38 cellular contexts compared by ENCODE assay signal in genomic region chr2:224685120-224685519, GRCh38. TPM values are rescaled to one million over a fixed set of nuclear protein-coding genes. Genes with fewer than 3 reads are reported as not detected.
"Had no signal": no experiment of that assay in that cellular context is flagged by ENCODE, and none has a peak within 500 bp of the region (broad histone marks: within the 10 kb centered on the region; RNA-seq: fewer than 3 reads in every experiment).

No MANE protein-coding gene starts in this region.

- H3K36me3 ChIP-seq: MG63 had no signal

- H3K27ac ChIP-seq: KMS-11 had no signal

- H3K4me3 ChIP-seq: MG63 had no signal

- H3K27me3 ChIP-seq: MG63 had no signal

- H3K9me3 ChIP-seq: MG63 had no signal

- DNase-seq: Karpas-422, Kasumi-1, MG63, MM.1S, MV-4-11, NCI-H1048, NCI-H1092, NCI-H1092 treated with DMSO at 0.1 percent for 48 hours, NCI-H1105, NCI-H1105 treated with DMSO at 0.1 percent for 48 hours, NCI-H1417, NCI-H1417 treated with DMSO at 0.1 percent for 48 hours, NCI-H1436, NCI-H1436 treated with DMSO at 0.1 percent for 48 hours, NCI-H146, NCI-H1694, NCI-H1694 treated with DMSO at 0.1 percent for 48 hours, NCI-H187, NCI-H187 treated with DMSO at 0.1 percent for 48 hours, NCI-H1930, NCI-H2029, NCI-H2029 treated with DMSO at 0.1 percent for 48 hours, NCI-H2081, NCI-H2081 treated with DMSO at 0.1 percent for 48 hours, NCI-H2107, NCI-H2171, NCI-H2171 treated with DMSO at 0.1 percent for 48 hours, NCI-H2227 treated with DMSO at 0.1 percent for 48 hours, NCI-H226, NCI-H345, NCI-H446, NCI-H446 treated with DMSO at 0.1 percent for 48 hours, NCI-H510A treated with DMSO at 0.1 percent for 48 hours had no signal

RNA-seq across cellular contexts. Expression of gene CCDC195, which starts 31.0 kb away (rescaled TPM):
- total RNA-seq: LHCN-M2, M059J, MCF 10A, NCI-H460 had no signal
